Comparison of ENCODE assay signal across 15 cellular contexts in the genomic region with DNA sequence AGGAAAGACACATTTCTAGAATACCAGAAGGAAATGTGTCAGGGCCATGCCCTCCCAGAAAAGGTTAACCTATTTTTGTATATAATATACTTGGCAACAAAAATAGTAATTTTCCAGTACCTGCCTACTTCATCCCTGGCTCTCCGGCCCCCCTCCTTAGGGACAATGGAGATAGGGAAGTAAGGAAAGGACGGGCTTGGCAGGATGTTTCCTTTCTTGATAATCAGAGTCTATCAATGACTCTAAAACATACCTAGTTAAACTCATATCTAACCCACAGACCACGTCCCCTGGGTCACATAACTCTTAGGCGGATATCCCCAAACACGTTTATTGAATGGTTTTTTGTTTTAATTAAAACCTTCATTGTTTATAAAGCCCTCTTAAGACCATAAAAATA. TPM values are rescaled to one million over a fixed set of nuclear protein-coding genes. Genes with fewer than 3 reads are reported as not detected.
DNase-seq lines count a peak whose midpoint lies in the region; ATAC-seq and TF ChIP-seq lines count a peak whose summit lies in the region.
"Had no signal": no experiment of that assay in that cellular context is flagged by ENCODE, and none has a peak within 500 bp of the region (broad histone marks: within the 10 kb centered on the region; RNA-seq: fewer than 3 reads in every experiment).

No MANE protein-coding gene starts in this region.

- CTCF ChIA-PET in activated CD4-positive, alpha-beta memory T cell treated with anti-CD3 and anti-CD28 coated beads, Interleukin-2, amount 10 ng/mL, durations not matched to agents 7 days and 5 days (lab: Charles Lee), result interaction anchor here (1.0 to 3.9 kb wide), 12 partner anchors 10 to 113 kb away, joined by 3 to 59 read pairs (median 8); a partner anchor contains a TSS

- no peak overlapping the region for H3K4me3 Mint-ChIP-seq in stimulated activated naive CD8-positive, alpha-beta T cell treated with anti-CD3 and anti-CD28 coated beads, Interleukin-15, amount 100 ng/mL, for 72 hours
- H3K4me3 Mint-ChIP-seq in activated CD4-positive, alpha-beta memory T cell treated with anti-CD3 and anti-CD28 coated beads, Interleukin-2, amount 10 ng/mL, durations not matched to agents 7 days and 5 days, result no peak overlapping the region
- no peak overlapping the region for H3K4me3 Mint-ChIP-seq in glutamatergic neuron (ENCODE audit: unreplicated experiment)
- H3K4me3 Mint-ChIP-seq: HFFc6 had no signal

- TF ChIP-seq CTCF in glutamatergic neuron (IDR thresholded peaks at IDR 0.05; ENCODE audit: partially characterized antibody, unreplicated experiment), result no peak
- TF ChIP-seq CTCF in vagina (IDR thresholded peaks at IDR 0.05), result no peak
- TF ChIP-seq CTCF in tibial artery (IDR thresholded peaks at IDR 0.05), result no peak

- peaks cover 52% of the 10 kb centered on the region for H3K36me3 Mint-ChIP-seq in activated CD4-positive, alpha-beta memory T cell treated with anti-CD3 and anti-CD28 coated beads, Interleukin-2, amount 10 ng/mL, durations not matched to agents 7 days and 5 days (ENCODE audit: low read depth)
- no peaks in the 10 kb centered on the region for H3K36me3 Mint-ChIP-seq in glutamatergic neuron (ENCODE audit: unreplicated experiment)

- intact Hi-C loops in vagina (cut with DNase I), result loop anchor here (5.0 kb wide), 1 partner anchor 107 kb away; no protein-coding TSS in a partner anchor
- intact Hi-C loops in tibial artery (cut with DNase I; ENCODE audit: low total_unique reads), result loop anchor here (5.0 kb wide), 1 partner anchor 112 kb away; no protein-coding TSS in a partner anchor

- no peaks in the 10 kb centered on the region for H3K27me3 ChIP-seq in vagina
- no peaks in the 10 kb centered on the region for H3K27me3 ChIP-seq in tibial artery
- H3K27me3 ChIP-seq: foreskin keratinocyte, left lung had no signal

- H3K4me1 Mint-ChIP-seq in stimulated activated naive CD8-positive, alpha-beta T cell treated with anti-CD3 and anti-CD28 coated beads, Interleukin-15, amount 100 ng/mL, for 72 hours, result peaks cover 50% of the 10 kb centered on the region
- H3K4me1 Mint-ChIP-seq in activated CD4-positive, alpha-beta memory T cell treated with anti-CD3 and anti-CD28 coated beads, Interleukin-2, amount 10 ng/mL, durations not matched to agents 7 days and 5 days, result peaks cover 61% of the 10 kb centered on the region
- H3K4me1 Mint-ChIP-seq in glutamatergic neuron (ENCODE audit: low read depth, unreplicated experiment), result peaks cover 47% of the 10 kb centered on the region

- H3K9me3 Mint-ChIP-seq in stimulated activated naive CD8-positive, alpha-beta T cell treated with anti-CD3 and anti-CD28 coated beads, Interleukin-15, amount 100 ng/mL, for 72 hours, result no peaks in the 10 kb centered on the region
- no peaks in the 10 kb centered on the region for H3K9me3 Mint-ChIP-seq in activated CD4-positive, alpha-beta memory T cell treated with anti-CD3 and anti-CD28 coated beads, Interleukin-2, amount 10 ng/mL, durations not matched to agents 7 days and 5 days
- peaks cover 8% of the 10 kb centered on the region for H3K9me3 Mint-ChIP-seq in glutamatergic neuron (ENCODE audit: unreplicated experiment)
- H3K9me3 Mint-ChIP-seq: HFFc6 had no signal

- POLR2A ChIA-PET in activated CD4-positive, alpha-beta memory T cell treated with anti-CD3 and anti-CD28 coated beads, Interleukin-2, amount 10 ng/mL, durations not matched to agents 7 days and 5 days (lab: Charles Lee), result interaction anchor here (1.2 to 2.4 kb wide), 6 partner anchors 9 to 120 kb away, joined by 4 to 18 read pairs (median 6); a partner anchor contains a TSS

- TF ChIP-seq POLR2A in vagina (IDR thresholded peaks at IDR 0.05), result no peak

- H3K4me1 ChIP-seq in vagina, result peaks cover 43% of the 10 kb centered on the region
- H3K4me1 ChIP-seq in tibial artery, result peaks cover 0 to 23% (median 14%) of the 10 kb centered on the region in 4 donors
- H3K4me1 ChIP-seq: parathyroid adenoma had no signal

- DNase-seq in stimulated activated naive CD8-positive, alpha-beta T cell treated with anti-CD3 and anti-CD28 coated beads, Interleukin-15, amount 100 ng/mL, for 72 hours, result no peak
- DNase-seq in stimulated activated naive CD8-positive, alpha-beta T cell treated with anti-CD3 and anti-CD28 coated beads, Interleukin-15, Interleukin-2, amounts not matched to agents 100 U/mL and 50 U/mL, for 24 hours, result no peak
- DNase-seq in activated CD4-positive, alpha-beta memory T cell treated with anti-CD3 and anti-CD28 coated beads, Interleukin-2, amount 10 ng/mL, durations not matched to agents 7 days and 5 days, result no peak
- DNase-seq in glutamatergic neuron, result no peak
- no peak for DNase-seq in vagina (ENCODE audit: extremely low spot score in 2 of 2)
- DNase-seq in EL, result no peak
- no peak for DNase-seq in tibial artery
- DNase-seq: NCI-H2029 had no signal

- peak; percentile 35 for ATAC-seq in stimulated activated naive CD8-positive, alpha-beta T cell treated with anti-CD3 and anti-CD28 coated beads, Interleukin-15, amount 100 ng/mL, for 72 hours
- ATAC-seq in stimulated activated naive CD8-positive, alpha-beta T cell treated with anti-CD3 and anti-CD28 coated beads, Interleukin-15, Interleukin-2, amounts not matched to agents 100 U/mL and 50 U/mL, for 24 hours, result no peak
- no peak for ATAC-seq in HG02798 (IDR thresholded peaks at IDR 0.05; ENCODE audit: poor library complexity, unreplicated experiment)

- H3K27ac ChIP-seq in vagina, result peak overlapping the region; percentile 34
- H3K27ac ChIP-seq in tibial artery, result no peak overlapping the region
- H3K27ac ChIP-seq: foreskin keratinocyte, parathyroid adenoma, thoracic aorta had no signal

- H3K9me3 ChIP-seq in vagina, result no peaks in the 10 kb centered on the region
- no peaks in the 10 kb centered on the region for H3K9me3 ChIP-seq in tibial artery
- H3K9me3 ChIP-seq: left lung, thoracic aorta had no signal

- H3K27ac Mint-ChIP-seq in stimulated activated naive CD8-positive, alpha-beta T cell treated with anti-CD3 and anti-CD28 coated beads, Interleukin-15, amount 100 ng/mL, for 72 hours, result no peak overlapping the region
- H3K27ac Mint-ChIP-seq in activated CD4-positive, alpha-beta memory T cell treated with anti-CD3 and anti-CD28 coated beads, Interleukin-2, amount 10 ng/mL, durations not matched to agents 7 days and 5 days, result peak overlapping the region; percentile 58
- H3K27ac Mint-ChIP-seq in glutamatergic neuron (ENCODE audit: unreplicated experiment), result peak overlapping the region; percentile 77

- H3K36me3 ChIP-seq in vagina (no peaks in the 10 kb centered on the region), tibial artery (peaks cover 0 to 37% (median 0%) of the 10 kb centered on the region in 3 donors)

- no peak overlapping the region for H3K4me3 ChIP-seq in vagina
- no peak overlapping the region for H3K4me3 ChIP-seq in tibial artery
- H3K4me3 ChIP-seq: left lung, thoracic aorta had no signal

- no peaks in the 10 kb centered on the region for H3K27me3 Mint-ChIP-seq in stimulated activated naive CD8-positive, alpha-beta T cell treated with anti-CD3 and anti-CD28 coated beads, Interleukin-15, amount 100 ng/mL, for 72 hours
- H3K27me3 Mint-ChIP-seq in activated CD4-positive, alpha-beta memory T cell treated with anti-CD3 and anti-CD28 coated beads, Interleukin-2, amount 10 ng/mL, durations not matched to agents 7 days and 5 days, result no peaks in the 10 kb centered on the region
- H3K27me3 Mint-ChIP-seq in glutamatergic neuron (ENCODE audit: unreplicated experiment), result peaks cover 5% of the 10 kb centered on the region

RNA-seq across cellular contexts. Expression of a gene that starts 11.8 kb away (rescaled TPM):
- total RNA-seq in activated CD4-positive, alpha-beta memory T cell treated with anti-CD3 and anti-CD28 coated beads, Interleukin-2, amount 10 ng/mL, durations not matched to agents 7 days and 5 days, result 10 to 100 TPM; 70.7 to 75.3 TPM
- total RNA-seq in glutamatergic neuron (ENCODE audit: unreplicated experiment) (48.7 TPM), vagina (16.2 TPM)

RNA-seq across cellular contexts. Expression of a gene that starts 47.0 kb away (rescaled TPM):
- total RNA-seq in activated CD4-positive, alpha-beta memory T cell treated with anti-CD3 and anti-CD28 coated beads, Interleukin-2, amount 10 ng/mL, durations not matched to agents 7 days and 5 days, result not detected
- total RNA-seq in glutamatergic neuron (ENCODE audit: unreplicated experiment) (2.7 TPM), vagina (1.5 TPM)
- total RNA-seq: foreskin keratinocyte, NCI-H460 had no signal

Comparison
In these comparisons a context has a peak if more than half of its experiments do, and no peak if none do; other contexts are left out.
1. H3K27ac Mint-ChIP-seq: peak in activated CD4-positive, alpha-beta memory T cell treated with anti-CD3 and anti-CD28 coated beads, Interleukin-2, amount 10 ng/mL, durations not matched to agents 7 days and 5 days (single experiment) and glutamatergic neuron (single experiment); none in stimulated activated naive CD8-positive, alpha-beta T cell treated with anti-CD3 and anti-CD28 coated beads, Interleukin-15, amount 100 ng/mL, for 72 hours (0 of 2).